15 cellular contexts compared by ENCODE assay signal in the genomic region with DNA sequence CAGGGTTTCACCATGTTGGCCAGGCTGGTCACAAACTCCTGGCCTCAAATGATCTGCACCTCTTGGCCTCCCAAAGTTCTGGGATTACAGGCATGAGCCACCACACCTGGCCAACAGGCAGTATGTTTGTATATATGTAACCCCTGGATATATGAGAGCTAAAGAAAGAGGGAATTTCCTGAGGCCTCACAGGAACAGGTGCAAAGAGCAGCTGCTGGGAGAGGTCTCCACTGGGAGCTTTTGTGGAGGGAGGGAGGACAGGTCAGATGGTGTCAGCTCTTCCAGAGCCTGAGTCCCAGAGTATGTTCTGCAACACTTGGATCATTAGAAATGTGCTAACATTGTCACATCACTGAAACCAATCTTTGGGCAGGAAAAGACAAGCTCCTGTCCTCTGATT.
A peak's percentile ranks its signal among the peaks of the same experiment; 100 is the strongest.
DNase-seq lines count a peak whose midpoint lies in the region.
"Had no signal": no experiment of that assay in that cellular context is flagged by ENCODE, and none has a peak within 500 bp of the region (broad histone marks: within the 10 kb centered on the region; RNA-seq: fewer than 3 reads in every experiment).

No MANE protein-coding gene starts in this region.

- H3K4me1 Mint-ChIP-seq in activated naive CD8-positive, alpha-beta T cell treated with anti-CD3 and anti-CD28 coated beads for 36 hours, result no peaks in the 10 kb centered on the region
- H3K4me1 Mint-ChIP-seq: CD8-positive, alpha-beta memory T cell; GM23338 had no signal

- no peak overlapping the region for H3K4me3 Mint-ChIP-seq in activated naive CD8-positive, alpha-beta T cell treated with anti-CD3 and anti-CD28 coated beads for 36 hours
- H3K4me3 Mint-ChIP-seq: CD8-positive, alpha-beta memory T cell; GM23338 had no signal

- no peak overlapping the region for H3K27ac Mint-ChIP-seq in activated naive CD8-positive, alpha-beta T cell treated with anti-CD3 and anti-CD28 coated beads for 36 hours
- H3K27ac Mint-ChIP-seq: GM23338 had no signal

- H3K36me3 Mint-ChIP-seq in activated naive CD8-positive, alpha-beta T cell treated with anti-CD3 and anti-CD28 coated beads for 36 hours, result no peaks in the 10 kb centered on the region
- H3K36me3 Mint-ChIP-seq: CD8-positive, alpha-beta memory T cell had no signal

- DNase-seq in NCI-H2107 treated with DMSO at 0.1 percent for 48 hours (lab: John Stamatoyannopoulos, UW; ENCODE audit: unreplicated experiment), result peak; percentile 14
- DNase-seq in NCI-H2107 (lab: John Stamatoyannopoulos, UW), result no peak
- DNase-seq in COLO668 (lab: John Stamatoyannopoulos, UW; ENCODE audit: unreplicated experiment), result peak; percentile 72
- peak; percentile 84 for DNase-seq in NCI-H146 treated with DMSO at 0.1 percent for 48 hours (lab: John Stamatoyannopoulos, UW; ENCODE audit: unreplicated experiment)
- DNase-seq in mesenteric fat pad (ENCODE audit: low spot score), result peak; percentile 5
- no peak for DNase-seq in activated naive CD8-positive, alpha-beta T cell treated with anti-CD3 and anti-CD28 coated beads for 36 hours
- no peak for DNase-seq in SIG-M5 (lab: John Stamatoyannopoulos, UW)
- DNase-seq: CD8-positive, alpha-beta memory T cell; EL; NCI-H1436 treated with DMSO at 0.1 percent for 48 hours; NCI-H2171 treated with DMSO at 0.1 percent for 48 hours; NCI-H526; RPMI8226; SW 1271 had no signal

- no peaks in the 10 kb centered on the region for H3K9me3 Mint-ChIP-seq in activated naive CD8-positive, alpha-beta T cell treated with anti-CD3 and anti-CD28 coated beads for 36 hours
- H3K9me3 Mint-ChIP-seq: GM23338 had no signal

- H3K27me3 Mint-ChIP-seq in activated naive CD8-positive, alpha-beta T cell treated with anti-CD3 and anti-CD28 coated beads for 36 hours, result peaks cover 12% of the 10 kb centered on the region

Comparison
In these comparisons a context has a peak if more than half of its experiments do, and no peak if none do; other contexts are left out.
1. DNase-seq: peak in NCI-H2107 treated with DMSO at 0.1 percent for 48 hours (single experiment), COLO668 (single experiment), NCI-H146 treated with DMSO at 0.1 percent for 48 hours (single experiment) and mesenteric fat pad (single experiment); none in NCI-H2107 (single experiment), activated naive CD8-positive, alpha-beta T cell treated with anti-CD3 and anti-CD28 coated beads for 36 hours (single experiment) and SIG-M5 (single experiment).